1 cellular context compared by ENCODE assay signal in the genomic region with DNA sequence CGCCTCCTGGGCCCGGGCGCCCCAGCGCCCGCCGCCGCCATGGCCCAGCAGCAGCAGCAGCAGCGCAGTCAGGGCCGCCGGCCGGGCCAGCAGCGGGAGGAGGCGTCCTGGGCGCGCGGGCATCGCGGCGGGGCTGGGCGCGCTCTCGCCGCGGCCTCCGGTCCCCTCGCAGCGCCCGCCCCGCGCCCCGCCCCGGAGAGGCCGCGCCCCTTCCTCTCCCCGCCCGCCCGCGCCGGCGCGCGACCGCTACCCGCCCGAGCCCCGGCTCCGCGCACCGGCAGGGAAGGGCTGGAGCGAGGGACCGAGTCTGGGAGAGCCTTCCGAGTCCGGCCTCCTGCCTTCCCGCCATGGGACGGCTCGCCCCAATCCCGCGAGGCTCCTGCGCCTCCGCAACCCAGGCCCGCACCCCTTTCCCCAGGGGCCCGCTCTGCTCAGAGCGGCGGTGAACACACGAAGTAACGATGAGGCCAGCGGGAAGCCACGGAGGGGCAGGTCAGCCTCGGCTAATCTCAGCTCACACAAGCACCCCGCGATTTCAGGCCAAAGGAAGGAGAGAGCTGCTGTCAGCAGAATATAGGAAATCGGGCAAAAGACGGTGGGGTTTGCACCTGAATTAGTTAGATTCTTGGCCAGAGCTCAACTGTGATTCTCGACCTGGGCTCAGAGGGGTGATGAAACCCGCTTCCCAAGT.
TF ChIP-seq lines count a peak whose summit lies in the region.

A gene (minus strand): TSS at position 135 of the 691 bp plus-strand sequence. CDS start 12 bp downstream, at position 123.

TF ChIP-seq in HepG2, 621 proteins besides CTCF, POLR2A, EP300 and RAD21 (continued from another document and continues in another):
- TF ChIP-seq, protein P1, sequence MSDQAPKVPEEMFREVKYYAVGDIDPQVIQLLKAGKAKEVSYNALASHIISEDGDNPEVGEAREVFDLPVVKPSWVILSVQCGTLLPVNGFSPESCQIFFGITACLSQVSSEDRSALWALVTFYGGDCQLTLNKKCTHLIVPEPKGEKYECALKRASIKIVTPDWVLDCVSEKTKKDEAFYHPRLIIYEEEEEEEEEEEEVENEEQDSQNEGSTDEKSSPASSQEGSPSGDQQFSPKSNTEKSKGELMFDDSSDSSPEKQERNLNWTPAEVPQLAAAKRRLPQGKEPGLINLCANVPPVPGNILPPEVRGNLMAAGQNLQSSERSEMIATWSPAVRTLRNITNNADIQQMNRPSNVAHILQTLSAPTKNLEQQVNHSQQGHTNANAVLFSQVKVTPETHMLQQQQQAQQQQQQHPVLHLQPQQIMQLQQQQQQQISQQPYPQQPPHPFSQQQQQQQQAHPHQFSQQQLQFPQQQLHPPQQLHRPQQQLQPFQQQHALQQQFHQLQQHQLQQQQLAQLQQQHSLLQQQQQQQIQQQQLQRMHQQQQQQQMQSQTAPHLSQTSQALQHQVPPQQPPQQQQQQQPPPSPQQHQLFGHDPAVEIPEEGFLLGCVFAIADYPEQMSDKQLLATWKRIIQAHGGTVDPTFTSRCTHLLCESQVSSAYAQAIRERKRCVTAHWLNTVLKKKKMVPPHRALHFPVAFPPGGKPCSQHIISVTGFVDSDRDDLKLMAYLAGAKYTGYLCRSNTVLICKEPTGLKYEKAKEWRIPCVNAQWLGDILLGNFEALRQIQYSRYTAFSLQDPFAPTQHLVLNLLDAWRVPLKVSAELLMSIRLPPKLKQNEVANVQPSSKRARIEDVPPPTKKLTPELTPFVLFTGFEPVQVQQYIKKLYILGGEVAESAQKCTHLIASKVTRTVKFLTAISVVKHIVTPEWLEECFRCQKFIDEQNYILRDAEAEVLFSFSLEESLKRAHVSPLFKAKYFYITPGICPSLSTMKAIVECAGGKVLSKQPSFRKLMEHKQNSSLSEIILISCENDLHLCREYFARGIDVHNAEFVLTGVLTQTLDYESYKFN (CRISPR knock-in tag; conservative IDR thresholded peaks at IDR 0.05): no peak
- TF ChIP-seq NFE2 (CRISPR knock-in tag; IDR thresholded peaks at IDR 0.05) (no peak), NR2F1 (CRISPR knock-in tag; IDR thresholded peaks at IDR 0.05) (no peak), NKX3-1 (CRISPR knock-in tag; IDR thresholded peaks at IDR 0.05) (no peak), ZNF253 (CRISPR knock-in tag; IDR thresholded peaks at IDR 0.05; ENCODE audit: borderline replicate concordance) (no peak), POLR2AphosphoS5 (IDR thresholded peaks at IDR 0.05; ENCODE audit: low read depth, low read length) (peak; percentile 59), SSRP1 (CRISPR knock-in tag; IDR thresholded peaks at IDR 0.05) (no peak), SMARCE1 (IDR thresholded peaks at IDR 0.05; ENCODE audit: borderline replicate concordance) (no peak), YEATS4 (CRISPR knock-in tag; IDR thresholded peaks at IDR 0.05; ENCODE audit: borderline replicate concordance) (no peak), ZMAT3 (CRISPR knock-in tag; conservative IDR thresholded peaks at IDR 0.05) (peak; percentile 93), ZNF124 (CRISPR knock-in tag; IDR thresholded peaks at IDR 0.05) (no peak), ZBTB1 (CRISPR knock-in tag; IDR thresholded peaks at IDR 0.05; ENCODE audit: borderline replicate concordance) (no peak), KDM3A (CRISPR knock-in tag; IDR thresholded peaks at IDR 0.05; ENCODE audit: low read depth) (peak; percentile 85; the same call in 1 of the 2 replicates), ZNF564 (CRISPR knock-in tag; IDR thresholded peaks at IDR 0.05) (peak; percentile 69; the same call in 1 of the 2 replicates), SP5 (CRISPR knock-in tag; IDR thresholded peaks at IDR 0.05; ENCODE audit: borderline replicate concordance, low read depth) (peak; percentile 15; the same call in 1 of the 2 replicates), FOXK1 (CRISPR knock-in tag; IDR thresholded peaks at IDR 0.05; ENCODE audit: borderline replicate concordance, low read depth) (no peak), ZNF749 (CRISPR knock-in tag; IDR thresholded peaks at IDR 0.05; ENCODE audit: borderline replicate concordance) (0 out of 2 replicates have a peak, but pooled peaks have one; percentile 49), ZNF878 (CRISPR knock-in tag; IDR thresholded peaks at IDR 0.05) (peak; percentile 65; the same call in 1 of the 2 replicates), TOE1 (CRISPR knock-in tag; IDR thresholded peaks at IDR 0.05) (no peak), TCF7L2 (IDR thresholded peaks at IDR 0.05; ENCODE audit: low read depth, low read length) (no peak), ZNF235 (CRISPR knock-in tag; IDR thresholded peaks at IDR 0.05; ENCODE audit: borderline replicate concordance) (no peak; the same call in 1 of the 2 replicates), ZSCAN25 (CRISPR knock-in tag; IDR thresholded peaks at IDR 0.05) (peak; percentile 60; the same call in 1 of the 2 replicates), ZFP37 (CRISPR knock-in tag; IDR thresholded peaks at IDR 0.05; ENCODE audit: borderline replicate concordance) (no peak), ZNF672 (CRISPR knock-in tag; IDR thresholded peaks at IDR 0.05) (no peak), TARDBP (CRISPR knock-in tag; IDR thresholded peaks at IDR 0.05) (no peak), ZNF292 (CRISPR knock-in tag; IDR thresholded peaks at IDR 0.05; ENCODE audit: borderline replicate concordance, low read depth) (no peak), GABPA (IDR thresholded peaks at IDR 0.05; ENCODE audit: low read depth, low read length) (peak; percentile 55), GABPA (CRISPR knock-in tag; IDR thresholded peaks at IDR 0.05; ENCODE audit: low read depth) (no peak), ZBTB38 (CRISPR knock-in tag; IDR thresholded peaks at IDR 0.05) (peak; percentile 67), SP2 (CRISPR knock-in tag; IDR thresholded peaks at IDR 0.05) (no peak; the same call in 1 of the 2 replicates), MIER3 (CRISPR knock-in tag; IDR thresholded peaks at IDR 0.05; ENCODE audit: borderline replicate concordance) (no peak)
- TF ChIP-seq, protein P2, sequence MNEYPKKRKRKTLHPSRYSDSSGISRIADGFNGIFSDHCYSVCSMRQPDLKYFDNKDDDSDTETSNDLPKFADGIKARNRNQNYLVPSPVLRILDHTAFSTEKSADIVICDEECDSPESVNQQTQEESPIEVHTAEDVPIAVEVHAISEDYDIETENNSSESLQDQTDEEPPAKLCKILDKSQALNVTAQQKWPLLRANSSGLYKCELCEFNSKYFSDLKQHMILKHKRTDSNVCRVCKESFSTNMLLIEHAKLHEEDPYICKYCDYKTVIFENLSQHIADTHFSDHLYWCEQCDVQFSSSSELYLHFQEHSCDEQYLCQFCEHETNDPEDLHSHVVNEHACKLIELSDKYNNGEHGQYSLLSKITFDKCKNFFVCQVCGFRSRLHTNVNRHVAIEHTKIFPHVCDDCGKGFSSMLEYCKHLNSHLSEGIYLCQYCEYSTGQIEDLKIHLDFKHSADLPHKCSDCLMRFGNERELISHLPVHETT (CRISPR knock-in tag; conservative IDR thresholded peaks at IDR 0.05): peak; percentile 69; the same call in 1 of the 2 replicates
- TF ChIP-seq, protein P3, sequence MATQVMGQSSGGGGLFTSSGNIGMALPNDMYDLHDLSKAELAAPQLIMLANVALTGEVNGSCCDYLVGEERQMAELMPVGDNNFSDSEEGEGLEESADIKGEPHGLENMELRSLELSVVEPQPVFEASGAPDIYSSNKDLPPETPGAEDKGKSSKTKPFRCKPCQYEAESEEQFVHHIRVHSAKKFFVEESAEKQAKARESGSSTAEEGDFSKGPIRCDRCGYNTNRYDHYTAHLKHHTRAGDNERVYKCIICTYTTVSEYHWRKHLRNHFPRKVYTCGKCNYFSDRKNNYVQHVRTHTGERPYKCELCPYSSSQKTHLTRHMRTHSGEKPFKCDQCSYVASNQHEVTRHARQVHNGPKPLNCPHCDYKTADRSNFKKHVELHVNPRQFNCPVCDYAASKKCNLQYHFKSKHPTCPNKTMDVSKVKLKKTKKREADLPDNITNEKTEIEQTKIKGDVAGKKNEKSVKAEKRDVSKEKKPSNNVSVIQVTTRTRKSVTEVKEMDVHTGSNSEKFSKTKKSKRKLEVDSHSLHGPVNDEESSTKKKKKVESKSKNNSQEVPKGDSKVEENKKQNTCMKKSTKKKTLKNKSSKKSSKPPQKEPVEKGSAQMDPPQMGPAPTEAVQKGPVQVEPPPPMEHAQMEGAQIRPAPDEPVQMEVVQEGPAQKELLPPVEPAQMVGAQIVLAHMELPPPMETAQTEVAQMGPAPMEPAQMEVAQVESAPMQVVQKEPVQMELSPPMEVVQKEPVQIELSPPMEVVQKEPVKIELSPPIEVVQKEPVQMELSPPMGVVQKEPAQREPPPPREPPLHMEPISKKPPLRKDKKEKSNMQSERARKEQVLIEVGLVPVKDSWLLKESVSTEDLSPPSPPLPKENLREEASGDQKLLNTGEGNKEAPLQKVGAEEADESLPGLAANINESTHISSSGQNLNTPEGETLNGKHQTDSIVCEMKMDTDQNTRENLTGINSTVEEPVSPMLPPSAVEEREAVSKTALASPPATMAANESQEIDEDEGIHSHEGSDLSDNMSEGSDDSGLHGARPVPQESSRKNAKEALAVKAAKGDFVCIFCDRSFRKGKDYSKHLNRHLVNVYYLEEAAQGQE (IDR thresholded peaks at IDR 0.05; ENCODE audit: borderline replicate concordance in 1 of 2, low read depth in 1 of 2, low read length in 2 of 2): no peak
- TF ChIP-seq, protein P4, sequence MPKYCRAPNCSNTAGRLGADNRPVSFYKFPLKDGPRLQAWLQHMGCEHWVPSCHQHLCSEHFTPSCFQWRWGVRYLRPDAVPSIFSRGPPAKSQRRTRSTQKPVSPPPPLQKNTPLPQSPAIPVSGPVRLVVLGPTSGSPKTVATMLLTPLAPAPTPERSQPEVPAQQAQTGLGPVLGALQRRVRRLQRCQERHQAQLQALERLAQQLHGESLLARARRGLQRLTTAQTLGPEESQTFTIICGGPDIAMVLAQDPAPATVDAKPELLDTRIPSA (CRISPR knock-in tag; IDR thresholded peaks at IDR 0.05; ENCODE audit: borderline replicate concordance): 0 out of 2 replicates have a peak, but pooled peaks have one; percentile 48
- TF ChIP-seq, protein P5, sequence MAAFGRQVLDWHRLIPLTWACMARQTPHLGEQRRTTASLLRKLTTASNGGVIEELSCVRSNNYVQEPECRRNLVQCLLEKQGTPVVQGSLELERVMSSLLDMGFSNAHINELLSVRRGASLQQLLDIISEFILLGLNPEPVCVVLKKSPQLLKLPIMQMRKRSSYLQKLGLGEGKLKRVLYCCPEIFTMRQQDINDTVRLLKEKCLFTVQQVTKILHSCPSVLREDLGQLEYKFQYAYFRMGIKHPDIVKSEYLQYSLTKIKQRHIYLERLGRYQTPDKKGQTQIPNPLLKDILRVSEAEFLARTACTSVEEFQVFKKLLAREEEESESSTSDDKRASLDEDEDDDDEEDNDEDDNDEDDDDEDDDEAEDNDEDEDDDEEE (CRISPR knock-in tag; IDR thresholded peaks at IDR 0.05): no peak; the same call in 1 of the 2 replicates
- TF ChIP-seq, protein P6, sequence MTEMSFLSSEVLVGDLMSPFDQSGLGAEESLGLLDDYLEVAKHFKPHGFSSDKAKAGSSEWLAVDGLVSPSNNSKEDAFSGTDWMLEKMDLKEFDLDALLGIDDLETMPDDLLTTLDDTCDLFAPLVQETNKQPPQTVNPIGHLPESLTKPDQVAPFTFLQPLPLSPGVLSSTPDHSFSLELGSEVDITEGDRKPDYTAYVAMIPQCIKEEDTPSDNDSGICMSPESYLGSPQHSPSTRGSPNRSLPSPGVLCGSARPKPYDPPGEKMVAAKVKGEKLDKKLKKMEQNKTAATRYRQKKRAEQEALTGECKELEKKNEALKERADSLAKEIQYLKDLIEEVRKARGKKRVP (CRISPR knock-in tag; IDR thresholded peaks at IDR 0.05): no peak
- TF ChIP-seq, protein P7, sequence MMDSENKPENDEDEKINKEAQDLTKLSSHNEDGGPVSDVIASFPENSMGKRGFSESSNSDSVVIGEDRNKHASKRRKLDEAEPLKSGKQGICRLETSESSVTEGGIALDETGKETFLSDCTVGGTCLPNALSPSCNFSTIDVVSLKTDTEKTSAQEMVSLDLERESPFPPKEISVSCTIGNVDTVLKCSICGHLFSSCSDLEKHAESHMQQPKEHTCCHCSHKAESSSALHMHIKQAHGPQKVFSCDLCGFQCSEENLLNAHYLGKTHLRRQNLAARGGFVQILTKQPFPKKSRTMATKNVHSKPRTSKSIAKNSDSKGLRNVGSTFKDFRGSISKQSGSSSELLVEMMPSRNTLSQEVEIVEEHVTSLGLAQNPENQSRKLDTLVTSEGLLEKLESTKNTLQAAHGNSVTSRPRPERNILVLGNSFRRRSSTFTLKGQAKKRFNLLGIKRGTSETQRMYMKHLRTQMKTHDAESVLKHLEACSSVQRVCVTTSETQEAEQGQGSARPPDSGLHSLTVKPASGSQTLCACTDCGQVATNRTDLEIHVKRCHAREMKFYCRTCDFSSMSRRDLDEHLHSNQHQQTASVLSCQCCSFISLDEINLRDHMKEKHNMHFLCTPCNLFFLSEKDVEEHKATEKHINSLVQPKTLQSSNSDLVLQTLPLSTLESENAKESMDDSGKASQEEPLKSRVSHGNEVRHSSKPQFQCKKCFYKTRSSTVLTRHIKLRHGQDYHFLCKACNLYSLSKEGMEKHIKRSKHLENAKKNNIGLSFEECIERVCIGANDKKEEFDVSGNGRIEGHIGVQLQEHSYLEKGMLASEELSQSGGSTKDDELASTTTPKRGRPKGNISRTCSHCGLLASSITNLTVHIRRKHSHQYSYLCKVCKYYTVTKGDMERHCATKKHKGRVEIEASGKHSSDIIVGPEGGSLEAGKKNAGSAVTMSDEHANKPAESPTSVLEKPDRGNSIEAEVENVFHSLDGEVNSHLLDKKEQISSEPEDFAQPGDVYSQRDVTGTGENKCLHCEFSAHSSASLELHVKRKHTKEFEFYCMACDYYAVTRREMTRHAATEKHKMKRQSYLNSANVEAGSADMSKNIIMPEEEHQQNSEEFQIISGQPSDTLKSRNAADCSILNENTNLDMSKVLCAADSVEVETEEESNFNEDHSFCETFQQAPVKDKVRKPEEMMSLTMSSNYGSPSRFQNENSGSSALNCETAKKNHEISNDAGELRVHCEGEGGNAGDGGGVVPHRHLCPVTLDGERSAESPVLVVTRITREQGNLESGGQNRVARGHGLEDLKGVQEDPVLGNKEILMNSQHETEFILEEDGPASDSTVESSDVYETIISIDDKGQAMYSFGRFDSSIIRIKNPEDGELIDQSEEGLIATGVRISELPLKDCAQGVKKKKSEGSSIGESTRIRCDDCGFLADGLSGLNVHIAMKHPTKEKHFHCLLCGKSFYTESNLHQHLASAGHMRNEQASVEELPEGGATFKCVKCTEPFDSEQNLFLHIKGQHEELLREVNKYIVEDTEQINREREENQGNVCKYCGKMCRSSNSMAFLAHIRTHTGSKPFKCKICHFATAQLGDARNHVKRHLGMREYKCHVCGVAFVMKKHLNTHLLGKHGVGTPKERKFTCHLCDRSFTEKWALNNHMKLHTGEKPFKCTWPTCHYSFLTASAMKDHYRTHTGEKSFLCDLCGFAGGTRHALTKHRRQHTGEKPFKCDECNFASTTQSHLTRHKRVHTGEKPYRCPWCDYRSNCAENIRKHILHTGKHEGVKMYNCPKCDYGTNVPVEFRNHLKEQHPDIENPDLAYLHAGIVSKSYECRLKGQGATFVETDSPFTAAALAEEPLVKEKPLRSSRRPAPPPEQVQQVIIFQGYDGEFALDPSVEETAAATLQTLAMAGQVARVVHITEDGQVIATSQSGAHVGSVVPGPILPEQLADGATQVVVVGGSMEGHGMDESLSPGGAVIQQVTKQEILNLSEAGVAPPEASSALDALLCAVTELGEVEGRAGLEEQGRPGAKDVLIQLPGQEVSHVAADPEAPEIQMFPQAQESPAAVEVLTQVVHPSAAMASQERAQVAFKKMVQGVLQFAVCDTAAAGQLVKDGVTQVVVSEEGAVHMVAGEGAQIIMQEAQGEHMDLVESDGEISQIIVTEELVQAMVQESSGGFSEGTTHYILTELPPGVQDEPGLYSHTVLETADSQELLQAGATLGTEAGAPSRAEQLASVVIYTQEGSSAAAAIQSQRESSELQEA (CRISPR knock-in tag; IDR thresholded peaks at IDR 0.05; ENCODE audit: not compliant biosample characterization): no peak
